12 cellular contexts compared by ENCODE assay signal in genomic region chr11:31826530-31827438, GRCh38. TPM values are rescaled to one million over a fixed set of nuclear protein-coding genes. Genes with fewer than 3 reads are reported as not detected.
A peak's percentile ranks its signal among the peaks of the same experiment; 100 is the strongest.
DNase-seq lines count a peak whose midpoint lies in the region; ATAC-seq, FAIRE-seq and TF ChIP-seq lines count a peak whose summit lies in the region.
"Had no signal": no experiment of that assay in that cellular context is flagged by ENCODE, and none has a peak within 500 bp of the region (broad histone marks: within the 10 kb centered on the region; RNA-seq: fewer than 3 reads in every experiment).

No MANE protein-coding gene starts in this region.

- H3K23ac ChIP-seq in trophoblast cell (ENCODE audit: low read length) = no peak overlapping the region

- H3K27ac ChIP-seq in RWPE2 (ENCODE audit: poor library complexity, severe bottlenecking) (no peak overlapping the region), endothelial cell of umbilical vein (ENCODE audit: insufficient read depth, low read depth, low read length) (no peak overlapping the region), trophoblast cell (ENCODE audit: low read depth, low read length) (no peak overlapping the region)

- H3K9ac ChIP-seq in endothelial cell of umbilical vein (replicated peaks; ENCODE audit: extremely low read depth, insufficient read depth, low read length) (no peak overlapping the region), trophoblast cell (ENCODE audit: low read length) (no peak overlapping the region)

- WGBS in trophoblast cell (ENCODE audit: extremely low coverage, insufficient coverage, insufficient read length) = no CpG with 5 or more reads among the region's 55 CpGs

- no peaks in the 10 kb centered on the region for H3K79me2 ChIP-seq in endothelial cell of umbilical vein (ENCODE audit: control insufficient read depth, insufficient read depth, low read length)
- H3K79me2 ChIP-seq in trophoblast cell (ENCODE audit: control insufficient read depth, insufficient read depth, low read length, poor library complexity) = no peaks in the 10 kb centered on the region

- no peak for TF ChIP-seq CTCF in RWPE2 (IDR thresholded peaks at IDR 0.05; ENCODE audit: poor library complexity, severe bottlenecking)
- TF ChIP-seq CTCF in endothelial cell of umbilical vein (IDR thresholded peaks at IDR 0.05; ENCODE audit: extremely low read depth in 1 of 2, insufficient read depth in 1 of 2, low read depth in 1 of 2, low read length in 2 of 2) = no peak

- FAIRE-seq in endothelial cell of umbilical vein (lab: Jason Lieb, UNC) = no peak
- FAIRE-seq: small intestine had no signal

- intact Hi-C loops in activated CD4-positive, alpha-beta T cell treated with anti-CD3 and anti-CD28 coated beads for 36 hours (cut with DNase I, micrococcal nuclease) = loop anchor here (1.0 to 2.0 kb wide), 3 partner anchors 8 to 26 kb away; no protein-coding TSS in a partner anchor
- intact Hi-C loops in endothelial cell of umbilical vein (cut with micrococcal nuclease) = loop anchor here (5.0 kb wide), 1 partner anchor 459 kb away; the partner anchor contains the start of genes DCDC1 and DNAJC24

- H3K4me2 ChIP-seq in endothelial cell of umbilical vein (ENCODE audit: insufficient read depth, low read length) (no peak overlapping the region), trophoblast cell (ENCODE audit: low read length) (peak overlapping the region; percentile 48)

- no peak overlapping the region for H2BK120ac ChIP-seq in trophoblast cell (ENCODE audit: insufficient read depth, low read length, poor library complexity)

- H3K4me1 Mint-ChIP-seq in activated CD4-positive, alpha-beta T cell treated with anti-CD3 and anti-CD28 coated beads for 36 hours = peaks cover 17% of the 10 kb centered on the region

- no peak overlapping the region for H3K4ac ChIP-seq in trophoblast cell (ENCODE audit: low read depth, low read length)

- no peaks in the 10 kb centered on the region for H4K20me1 ChIP-seq in endothelial cell of umbilical vein (replicated peaks; ENCODE audit: control insufficient read depth, extremely low read depth, insufficient read depth, low read length)

- no TSS peak for BruUV-seq in endothelial cell of umbilical vein (replicated peaks; lab: Mats Ljungman, UMichigan)

- H4K12ac ChIP-seq in trophoblast cell (ENCODE audit: low read depth, low read length) = no peak overlapping the region

- ATAC-seq in activated CD4-positive, alpha-beta T cell treated with anti-CD3 and anti-CD28 coated beads for 36 hours = no peak
- ATAC-seq in RWPE2 (ENCODE audit: low read depth) (peak; percentile 25; the same call in 1 of the 3 replicates), GM18870 (IDR thresholded peaks at IDR 0.05; ENCODE audit: unreplicated experiment) (no peak), GM18907 (IDR thresholded peaks at IDR 0.05; ENCODE audit: unreplicated experiment) (no peak)

- CTCF ChIA-PET in activated CD4-positive, alpha-beta T cell treated with anti-CD3 and anti-CD28 coated beads for 36 hours (lab: Charles Lee) = no interaction called here
- CTCF ChIA-PET in endothelial cell of umbilical vein (lab: Charles Lee) = no interaction called here

- H3K18ac ChIP-seq in trophoblast cell (ENCODE audit: low read length) = no peak overlapping the region

- H3K4me1 ChIP-seq in RWPE2 (ENCODE audit: insufficient read depth, poor library complexity, severe bottlenecking) (no peaks in the 10 kb centered on the region), endothelial cell of umbilical vein (ENCODE audit: control insufficient read depth, extremely low read depth, insufficient read depth, low read length) (peaks cover 3% of the 10 kb centered on the region), trophoblast cell (ENCODE audit: control insufficient read depth in 1 of 2, insufficient read depth in 2 of 2, low read length in 2 of 2) (no peaks in the 10 kb centered on the region)

- H3K14ac ChIP-seq in trophoblast cell (ENCODE audit: low read length) = no peak overlapping the region

- no peaks in the 10 kb centered on the region for H3K9me3 Mint-ChIP-seq in activated CD4-positive, alpha-beta T cell treated with anti-CD3 and anti-CD28 coated beads for 36 hours (ENCODE audit: low read depth)
- H3K9me3 Mint-ChIP-seq: memory B cell had no signal

- H4K91ac ChIP-seq in trophoblast cell (ENCODE audit: low read depth, low read length) = no peak overlapping the region

- H3K27ac Mint-ChIP-seq in activated CD4-positive, alpha-beta T cell treated with anti-CD3 and anti-CD28 coated beads for 36 hours = no peak overlapping the region
- H3K27ac Mint-ChIP-seq: memory B cell had no signal

- H2AK5ac ChIP-seq in trophoblast cell (ENCODE audit: low read length) = no peak overlapping the region

- peaks cover 68% of the 10 kb centered on the region for H3K27me3 Mint-ChIP-seq in activated CD4-positive, alpha-beta T cell treated with anti-CD3 and anti-CD28 coated beads for 36 hours

- H3K4me3 ChIP-seq in RWPE2 (ENCODE audit: severe bottlenecking) (no peak overlapping the region), endothelial cell of umbilical vein (replicated peaks in 1 of 3; ENCODE audit: insufficient read depth in 1 of 3, low read depth in 1 of 3, low read length in 3 of 3) (no peak overlapping the region), trophoblast cell (ENCODE audit: low read depth, low read length) (no peak overlapping the region)

- no peak overlapping the region for H2AFZ ChIP-seq in endothelial cell of umbilical vein (ENCODE audit: low read depth, low read length)
- H2AFZ ChIP-seq in trophoblast cell (ENCODE audit: insufficient read depth, low read length, poor library complexity) = no peak overlapping the region

- no peak overlapping the region for H4K8ac ChIP-seq in trophoblast cell (ENCODE audit: low read depth, low read length)

- no peak overlapping the region for H2BK5ac ChIP-seq in trophoblast cell (ENCODE audit: low read depth, low read length, poor library complexity)

- H3K79me1 ChIP-seq in trophoblast cell (ENCODE audit: low read length) = no peaks in the 10 kb centered on the region

- no peak for TF ChIP-seq POLR2A in endothelial cell of umbilical vein (IDR thresholded peaks at IDR 0.05; ENCODE audit: low read depth, low read length)

- no peaks in the 10 kb centered on the region for H3K36me3 ChIP-seq in RWPE2 (ENCODE audit: low read depth)
- no peaks in the 10 kb centered on the region for H3K36me3 ChIP-seq in endothelial cell of umbilical vein (ENCODE audit: control insufficient read depth in 2 of 2, extremely low read depth in 1 of 2, insufficient read depth in 2 of 2, low read length in 2 of 2)
- no peaks in the 10 kb centered on the region for H3K36me3 ChIP-seq in trophoblast cell (ENCODE audit: control insufficient read depth in 1 of 2, insufficient read depth in 2 of 2, low read length in 2 of 2)

- H3K9me1 ChIP-seq in endothelial cell of umbilical vein (replicated peaks; ENCODE audit: control insufficient read depth, extremely low read depth, insufficient read depth, low read length) = no peaks in the 10 kb centered on the region

- H3K4me3 Mint-ChIP-seq in activated CD4-positive, alpha-beta T cell treated with anti-CD3 and anti-CD28 coated beads for 36 hours = peak overlapping the region; percentile 18
- H3K4me3 Mint-ChIP-seq: memory B cell had no signal

- H3K36me3 Mint-ChIP-seq in activated CD4-positive, alpha-beta T cell treated with anti-CD3 and anti-CD28 coated beads for 36 hours (ENCODE audit: low read depth) = no peaks in the 10 kb centered on the region
- H3K36me3 Mint-ChIP-seq: memory B cell had no signal

- DNase-seq in activated CD4-positive, alpha-beta T cell treated with anti-CD3 and anti-CD28 coated beads for 36 hours = no peak
- no peak for DNase-seq in activated CD4-positive, alpha-beta T cell treated with anti-CD3 and anti-CD28 coated beads, Interleukin-2, amount 50 U/mL, for 1 hour
- DNase-seq in RWPE2 (ENCODE audit: low spot score) (no peak), endothelial cell of umbilical vein (ENCODE audit: low read depth, low spot score) (no peak), trophoblast cell (no peak), MV-4-11 (lab: John Stamatoyannopoulos, UW) (no peak)
- DNase-seq: anterior cingulate cortex, NCI-H1105 treated with DMSO at 0.1 percent for 48 hours, small intestine had no signal

- POLR2A ChIA-PET in activated CD4-positive, alpha-beta T cell treated with anti-CD3 and anti-CD28 coated beads for 36 hours (lab: Charles Lee) = no interaction called here
- POLR2A ChIA-PET in endothelial cell of umbilical vein (lab: Charles Lee) = no interaction called here

- H2BK12ac ChIP-seq in trophoblast cell (ENCODE audit: low read length) = no peak overlapping the region

- dilution Hi-C loops in endothelial cell of umbilical vein (cut with MboI; ENCODE audit: extremely low pct_ligation_motif_present, low sequenced_read_pairs) = no loop called here

- H3K27me3 ChIP-seq in RWPE2 (ENCODE audit: insufficient read depth, poor library complexity, severe bottlenecking) = peaks cover 98% of the 10 kb centered on the region
- peaks cover 78 to 98% of the 10 kb centered on the region in 2 experiments for H3K27me3 ChIP-seq in endothelial cell of umbilical vein (ENCODE audit: control insufficient read depth in 2 of 2, insufficient read depth in 2 of 2, low read length in 2 of 2)
- H3K27me3 ChIP-seq in trophoblast cell (ENCODE audit: insufficient read depth, low read length) = peaks cover 62% of the 10 kb centered on the region

- H3K9me3 ChIP-seq in RWPE2 (ENCODE audit: severe bottlenecking) (no peaks in the 10 kb centered on the region), endothelial cell of umbilical vein (replicated peaks; ENCODE audit: control insufficient read depth, insufficient read depth, low read length) (no peaks in the 10 kb centered on the region), trophoblast cell (ENCODE audit: insufficient read depth, low read depth, low read length) (peaks cover 10% of the 10 kb centered on the region)

TF ChIP-seq in endothelial cell of umbilical vein, 7 proteins besides CTCF, POLR2A, EP300 and RAD21:
- no peak for TF ChIP-seq GATA2 (IDR thresholded peaks at IDR 0.05; ENCODE audit: insufficient read depth, insufficient read length, low read depth, low read length)
- TF ChIP-seq EZH2 (IDR thresholded peaks at IDR 0.05; ENCODE audit: borderline replicate concordance, low read depth, low read length, severe bottlenecking) = peak; percentile 90

RNA-seq across cellular contexts. Expression of gene PAX6, which starts 15.7 kb away (rescaled TPM):
- total RNA-seq in activated CD4-positive, alpha-beta T cell treated with anti-CD3 and anti-CD28 coated beads for 36 hours = under 1 TPM in 1 of 2 experiments, not detected in 1; 0.07 TPM
- not detected in 2 replicates for total RNA-seq in endothelial cell of umbilical vein
- not detected in 2 replicates for polyA plus RNA-seq in endothelial cell of umbilical vein
- polyA plus RNA-seq in endothelial cell of umbilical vein (2011; cell fraction: cytosol; rRNA removed) = 0.04 and 0.10 TPM in 2 replicates
- polyA plus RNA-seq in endothelial cell of umbilical vein (2011; cell fraction: nucleus; rRNA removed) = not detected in 2 replicates
- not detected in 2 replicates for polyA plus RNA-seq in endothelial cell of umbilical vein (2012)
- polyA minus RNA-seq in endothelial cell of umbilical vein = 0.91 TPM in 1 of 2 replicates, not detected in the other
- polyA minus RNA-seq in endothelial cell of umbilical vein (2011; cell fraction: cytosol; rRNA and poly(A)+ RNA removed) = 3.7 TPM
- polyA minus RNA-seq in endothelial cell of umbilical vein (2011; cell fraction: nucleus; rRNA and poly(A)+ RNA removed) = not detected in 2 replicates
- not detected in 2 replicates for polyA plus RNA-seq in trophoblast cell (2013)
